ENCODE assay signal across 9 cellular contexts in genomic region chr6:150016324-150017185, GRCh38. TPM values are rescaled to one million over a fixed set of nuclear protein-coding genes. Genes with fewer than 3 reads are reported as not detected.
A peak's percentile ranks its signal among the peaks of the same experiment; 100 is the strongest.
DNase-seq lines count a peak whose midpoint lies in the region; ATAC-seq and TF ChIP-seq lines count a peak whose summit lies in the region.
"Had no signal": no experiment of that assay in that cellular context is flagged by ENCODE, and none has a peak within 500 bp of the region (broad histone marks: within the 10 kb centered on the region; RNA-seq: fewer than 3 reads in every experiment).

No MANE protein-coding gene starts in this region.

- no peaks in the 10 kb centered on the region for H3K79me2 ChIP-seq in neural progenitor cell (ENCODE audit: low read depth)

- DNase-seq in AG04450 (ENCODE audit: low read depth, low spot score): peak; percentile 15
- DNase-seq in NOMO-1 treated with dmso at 0.1 percent for 144 hours (lab: John Stamatoyannopoulos, UW; ENCODE audit: unreplicated experiment): peak; percentile 26
- peak; percentile 54 to 62 for DNase-seq in activated T-cell treated with anti-CD3 and anti-CD28 coated beads, Interleukin-2, amount 50 U/mL, for 72 hours
- peak; percentile 78 for DNase-seq in fibroblast of the aortic adventitia (ENCODE audit: low read depth)
- DNase-seq in neural progenitor cell (ENCODE audit: low spot score): peak; percentile 74

- POLR2A ChIA-PET in AG04450 (lab: Yijun Ruan, JAX): interaction anchor here (0.6 kb wide), 1 partner anchor 180 kb away, joined by 3 read pairs; no protein-coding TSS in a partner anchor

- H3K27ac ChIP-seq in AG04450 (ENCODE audit: low read depth, low read length) (no peak overlapping the region), neural progenitor cell (no peak overlapping the region)

- H3K4me1 ChIP-seq in neural progenitor cell: no peaks in the 10 kb centered on the region

- no peaks in the 10 kb centered on the region for H3K9me3 Mint-ChIP-seq in activated T-cell treated with anti-CD3 and anti-CD28 coated beads, Interleukin-2, amount 50 U/mL, for 72 hours
- H3K9me3 Mint-ChIP-seq in neural progenitor cell: no peaks in the 10 kb centered on the region

- no peaks in the 10 kb centered on the region for H3K36me3 ChIP-seq in neural progenitor cell

- H3K27ac Mint-ChIP-seq in activated T-cell treated with anti-CD3 and anti-CD28 coated beads, Interleukin-2, amount 50 U/mL, for 72 hours: no peak overlapping the region
- no peak overlapping the region for H3K27ac Mint-ChIP-seq in neural progenitor cell

- no peak overlapping the region for H3K4me2 ChIP-seq in neural progenitor cell

- peaks cover 16% of the 10 kb centered on the region for H4K20me1 ChIP-seq in neural progenitor cell (ENCODE audit: low read depth)

- peaks cover 79% of the 10 kb centered on the region for H3K27me3 Mint-ChIP-seq in activated T-cell treated with anti-CD3 and anti-CD28 coated beads, Interleukin-2, amount 50 U/mL, for 72 hours (ENCODE audit: low read depth)
- H3K27me3 Mint-ChIP-seq in neural progenitor cell (ENCODE audit: insufficient read depth, low read depth): peaks cover 75% of the 10 kb centered on the region

- no peaks in the 10 kb centered on the region for H3F3A ChIP-seq in neural progenitor cell (ENCODE audit: low read depth)

- H3K27me3 ChIP-seq in AG04450 (ENCODE audit: control insufficient read depth, insufficient read depth, low read length) (peaks cover 57% of the 10 kb centered on the region), neural progenitor cell (peaks cover 88% of the 10 kb centered on the region)

- no peak overlapping the region for H3K4me3 Mint-ChIP-seq in activated T-cell treated with anti-CD3 and anti-CD28 coated beads, Interleukin-2, amount 50 U/mL, for 72 hours
- H3K4me3 Mint-ChIP-seq in neural progenitor cell: no peak overlapping the region

- no peak overlapping the region for H2AFZ ChIP-seq in neural progenitor cell (replicated peaks)

- CTCF ChIA-PET in AG04450 (lab: Charles Lee): interaction anchor here (0.6 to 3.1 kb wide), 18 partner anchors 8 to 800 kb away, joined by 3 to 18 read pairs (median 4); partner anchors contain the start of genes RAET1L and ULBP3

- H3K36me3 Mint-ChIP-seq in activated T-cell treated with anti-CD3 and anti-CD28 coated beads, Interleukin-2, amount 50 U/mL, for 72 hours (ENCODE audit: insufficient read depth in 2 of 2): no peaks in the 10 kb centered on the region
- no peaks in the 10 kb centered on the region for H3K36me3 Mint-ChIP-seq in neural progenitor cell

- H3K4me3 ChIP-seq in AG04450 (ENCODE audit: low read depth, low read length): no peak overlapping the region
- no peak overlapping the region for H3K4me3 ChIP-seq in fibroblast of the aortic adventitia (ENCODE audit: low read depth, low read length)
- no peak overlapping the region for H3K4me3 ChIP-seq in neural progenitor cell

- peak; percentile 56 for TF ChIP-seq CTCF in AG04450 (IDR thresholded peaks at IDR 0.05; ENCODE audit: low read depth, low read length)
- TF ChIP-seq CTCF in GM12872 (IDR thresholded peaks at IDR 0.05; ENCODE audit: insufficient read depth, low read depth, low read length): peak; percentile 55; the same call in 2 of the 3 replicates
- peak; percentile 59 for TF ChIP-seq CTCF in fibroblast of the aortic adventitia (IDR thresholded peaks at IDR 0.05; ENCODE audit: insufficient read depth, low read length)
- peak; percentile 69 for TF ChIP-seq CTCF in neural progenitor cell (IDR thresholded peaks at IDR 0.05)

- no peak overlapping the region for H3K9ac ChIP-seq in neural progenitor cell

- ATAC-seq in HG03565 (IDR thresholded peaks at IDR 0.05; ENCODE audit: unreplicated experiment) (peak; percentile 81), GM18520 (IDR thresholded peaks at IDR 0.05; ENCODE audit: unreplicated experiment) (no peak)
- peak; percentile 77 to 78 for ATAC-seq in activated T-cell treated with anti-CD3 and anti-CD28 coated beads, Interleukin-2, amount 50 U/mL, for 72 hours (replicated peaks in 1 of 2)

- peaks cover 30% of the 10 kb centered on the region for H3K4me1 Mint-ChIP-seq in activated T-cell treated with anti-CD3 and anti-CD28 coated beads, Interleukin-2, amount 50 U/mL, for 72 hours (ENCODE audit: low read depth)
- H3K4me1 Mint-ChIP-seq in neural progenitor cell: peaks cover 5% of the 10 kb centered on the region

- H3K9me3 ChIP-seq in AG04450 (ENCODE audit: control insufficient read depth, insufficient read depth, low read length) (no peaks in the 10 kb centered on the region), neural progenitor cell (ENCODE audit: low read depth) (no peaks in the 10 kb centered on the region)

RNA-seq across cellular contexts. Expression of gene RAET1L, which starts 8.8 kb away (rescaled TPM):
- polyA plus RNA-seq in AG04450 (2011; rRNA removed): not detected in 2 replicates
- polyA minus RNA-seq in AG04450 (2011; rRNA and poly(A)+ RNA removed): not detected in 2 replicates
- not detected for total RNA-seq in activated T-cell treated with anti-CD3 and anti-CD28 coated beads, Interleukin-2, amount 50 U/mL, for 72 hours
- not detected in 2 replicates for total RNA-seq in fibroblast of the aortic adventitia (ENCODE audit: low replicate concordance)
- total RNA-seq in neural progenitor cell (ENCODE audit: low replicate concordance): not detected in 2 replicates
- total RNA-seq: skeletal muscle tissue had no signal

RNA-seq across cellular contexts. Expression of gene ULBP3, which starts 52.4 kb away (rescaled TPM):
- 13.1 and 16.0 TPM in 2 replicates for polyA plus RNA-seq in AG04450 (2011; rRNA removed)
- polyA minus RNA-seq in AG04450 (2011; rRNA and poly(A)+ RNA removed): 19.9 and 21.5 TPM in 2 replicates
- total RNA-seq in activated T-cell treated with anti-CD3 and anti-CD28 coated beads, Interleukin-2, amount 50 U/mL, for 72 hours: 1 to 10 TPM; 1.1 TPM
- total RNA-seq in fibroblast of the aortic adventitia (ENCODE audit: low replicate concordance): 0.41 and 16.4 TPM in 2 replicates
- total RNA-seq in neural progenitor cell (ENCODE audit: low replicate concordance): 3.9 and 7.1 TPM in 2 replicates

RNA-seq across cellular contexts. Expression of gene ULBP1, which starts 52.8 kb away (rescaled TPM):
- polyA plus RNA-seq in AG04450 (2011; rRNA removed): 2.6 and 2.8 TPM in 2 replicates
- 0.60 and 1.0 TPM in 2 replicates for polyA minus RNA-seq in AG04450 (2011; rRNA and poly(A)+ RNA removed)
- 10 to 100 TPM in 1 of 2 donors, 1 to 10 TPM in 1; 9.4 to 12.4 TPM for total RNA-seq in activated T-cell treated with anti-CD3 and anti-CD28 coated beads, Interleukin-2, amount 50 U/mL, for 72 hours
- total RNA-seq in fibroblast of the aortic adventitia (ENCODE audit: low replicate concordance): 0.65 and 1.7 TPM in 2 replicates
- total RNA-seq in neural progenitor cell (ENCODE audit: low replicate concordance): 0.11 and 0.40 TPM in 2 replicates
- total RNA-seq: skeletal muscle tissue had no signal

Comparison
In these comparisons a context has a peak if more than half of its experiments do, and no peak if none do; other contexts are left out.
1. DNase-seq: peak in every context shown above with its lines; median percentile 78 in fibroblast of the aortic adventitia; 74 in neural progenitor cell; 58 in activated T-cell treated with anti-CD3 and anti-CD28 coated beads, Interleukin-2, amount 50 U/mL, for 72 hours; 26 in NOMO-1 treated with dmso at 0.1 percent for 144 hours; 15 in AG04450.